ENCODE assay signal across 15 cellular contexts in the genomic region with DNA sequence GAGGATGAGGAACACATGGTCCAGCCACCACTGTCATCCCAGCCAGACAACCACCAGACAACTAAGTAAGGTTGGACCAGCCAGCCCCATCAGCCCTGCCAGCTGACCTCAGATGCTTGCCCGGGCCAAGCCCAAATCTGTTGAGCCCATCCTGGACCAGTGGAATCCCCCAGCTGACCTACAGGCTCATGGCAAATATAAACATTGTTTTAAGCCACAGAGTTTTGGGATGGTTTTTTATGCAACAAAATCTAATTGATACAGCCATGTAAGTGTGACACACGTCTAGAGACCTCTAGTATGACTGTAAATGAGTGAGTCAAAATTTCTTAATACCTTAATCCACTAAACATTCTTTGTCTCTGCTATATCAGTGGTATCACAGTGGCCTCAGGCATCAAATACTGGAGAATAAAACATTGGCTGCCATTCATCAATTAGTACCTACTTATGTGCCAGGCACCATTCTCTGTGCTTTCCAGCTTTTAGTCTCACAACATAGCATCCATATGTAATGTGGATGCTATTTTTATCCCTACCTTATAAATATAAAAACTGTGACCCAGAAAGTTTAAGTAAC.
"Had no signal": no experiment of that assay in that cellular context is flagged by ENCODE, and none has a peak within 500 bp of the region (broad histone marks: within the 10 kb centered on the region; RNA-seq: fewer than 3 reads in every experiment).

No MANE protein-coding gene starts in this region.

- ATAC-seq: activated CD8-positive, alpha-beta T cell treated with anti-CD3 and anti-CD28 coated beads, Interleukin-2, amount 10 ng/mL, durations not matched to agents 7 days and 5 days; left cardiac atrium had no signal

- H3K27ac ChIP-seq: adrenal gland, cardiac muscle cell, hepatocyte, right atrium auricular region, skin epidermis, suprapubic skin had no signal

- DNase-seq: activated CD4-positive, alpha-beta T cell treated with anti-CD3 and anti-CD28 coated beads, Interleukin-2, amount 10 ng/mL, durations not matched to agents 24 days and 14 days; activated CD8-positive, alpha-beta T cell treated with anti-CD3 and anti-CD28 coated beads, Interleukin-2, amount 10 ng/mL, durations not matched to agents 7 days and 5 days; activated effector memory CD4-positive, alpha-beta T cell treated with Interleukin-2 at 50 U/mL for 16 hours; activated T-cell treated with anti-CD3 and anti-CD28 coated beads, Interleukin-2, amount 50 U/mL, for 24 hours; adrenal gland; effector memory CD4-positive, alpha-beta T cell; left cardiac atrium; stimulated activated CD4-positive, alpha-beta T cell treated with anti-CD3 and anti-CD28 coated beads, Interleukin-2, amount 100 ng/mL, for 48 hours; T1000 had no signal

- H3K27me3 ChIP-seq: adrenal gland, cardiac muscle cell, hepatocyte, right atrium auricular region, suprapubic skin had no signal

- H2AFZ ChIP-seq: hepatocyte had no signal

- H3K4me1 ChIP-seq: adrenal gland, right atrium auricular region had no signal

- H3K4me2 ChIP-seq: hepatocyte had no signal

- H3K4me3 ChIP-seq: adrenal gland, cardiac muscle cell, hepatocyte, right atrium auricular region, skin epidermis, suprapubic skin had no signal

- FAIRE-seq: endothelial cell of umbilical vein had no signal

- H3K36me3 ChIP-seq: adrenal gland, cardiac muscle cell, right atrium auricular region, suprapubic skin had no signal

- H3K9me3 ChIP-seq: adrenal gland, right atrium auricular region, suprapubic skin had no signal
